In the genomic region with DNA sequence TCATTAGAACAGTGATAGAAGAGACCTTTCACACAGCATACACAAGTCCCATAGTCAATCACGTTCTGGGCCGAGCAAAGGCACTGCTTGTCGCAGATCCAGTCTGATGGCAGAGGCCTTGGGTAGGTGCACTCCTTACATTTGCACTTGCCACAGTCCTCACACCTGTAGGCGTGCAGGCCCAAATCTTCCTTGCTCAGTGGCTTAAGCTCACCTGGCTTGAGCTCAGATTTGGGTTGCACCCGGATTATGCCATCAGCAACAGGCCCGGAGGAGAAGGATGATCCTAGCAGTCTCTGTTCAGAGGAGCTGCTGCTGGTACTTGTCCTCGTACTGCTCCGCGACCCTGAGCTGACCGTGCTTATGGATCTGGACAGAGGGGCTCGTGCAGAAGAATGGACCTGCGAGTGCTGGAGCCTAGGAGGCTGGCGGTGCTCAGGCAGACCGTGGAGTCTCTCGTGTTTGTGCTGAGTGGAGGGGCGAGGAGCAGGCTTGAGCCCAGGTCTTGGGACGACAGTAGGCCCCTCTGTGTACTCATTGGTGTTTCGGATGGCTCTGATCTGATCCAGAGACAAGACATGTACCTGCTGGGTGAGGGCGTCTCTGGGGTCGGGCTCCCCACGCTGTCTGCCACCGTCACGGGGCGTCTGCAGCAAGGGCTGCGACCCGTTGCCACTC, we compare ENCODE assay signal across 1 cellular context.
TF ChIP-seq lines count a peak whose summit lies in the region.

No MANE protein-coding gene starts in this region.

TF ChIP-seq in GM12878, 131 proteins besides CTCF, POLR2A, EP300 and RAD21 (continued from another document):
- TF ChIP-seq, protein P1, sequence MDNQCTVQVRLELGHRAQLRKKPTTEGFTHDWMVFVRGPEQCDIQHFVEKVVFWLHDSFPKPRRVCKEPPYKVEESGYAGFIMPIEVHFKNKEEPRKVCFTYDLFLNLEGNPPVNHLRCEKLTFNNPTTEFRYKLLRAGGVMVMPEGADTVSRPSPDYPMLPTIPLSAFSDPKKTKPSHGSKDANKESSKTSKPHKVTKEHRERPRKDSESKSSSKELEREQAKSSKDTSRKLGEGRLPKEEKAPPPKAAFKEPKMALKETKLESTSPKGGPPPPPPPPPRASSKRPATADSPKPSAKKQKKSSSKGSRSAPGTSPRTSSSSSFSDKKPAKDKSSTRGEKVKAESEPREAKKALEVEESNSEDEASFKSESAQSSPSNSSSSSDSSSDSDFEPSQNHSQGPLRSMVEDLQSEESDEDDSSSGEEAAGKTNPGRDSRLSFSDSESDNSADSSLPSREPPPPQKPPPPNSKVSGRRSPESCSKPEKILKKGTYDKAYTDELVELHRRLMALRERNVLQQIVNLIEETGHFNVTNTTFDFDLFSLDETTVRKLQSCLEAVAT (IDR thresholded peaks at IDR 0.05) = peak; percentile 12; the same call in 1 of the 2 replicates
